In the genomic region with DNA sequence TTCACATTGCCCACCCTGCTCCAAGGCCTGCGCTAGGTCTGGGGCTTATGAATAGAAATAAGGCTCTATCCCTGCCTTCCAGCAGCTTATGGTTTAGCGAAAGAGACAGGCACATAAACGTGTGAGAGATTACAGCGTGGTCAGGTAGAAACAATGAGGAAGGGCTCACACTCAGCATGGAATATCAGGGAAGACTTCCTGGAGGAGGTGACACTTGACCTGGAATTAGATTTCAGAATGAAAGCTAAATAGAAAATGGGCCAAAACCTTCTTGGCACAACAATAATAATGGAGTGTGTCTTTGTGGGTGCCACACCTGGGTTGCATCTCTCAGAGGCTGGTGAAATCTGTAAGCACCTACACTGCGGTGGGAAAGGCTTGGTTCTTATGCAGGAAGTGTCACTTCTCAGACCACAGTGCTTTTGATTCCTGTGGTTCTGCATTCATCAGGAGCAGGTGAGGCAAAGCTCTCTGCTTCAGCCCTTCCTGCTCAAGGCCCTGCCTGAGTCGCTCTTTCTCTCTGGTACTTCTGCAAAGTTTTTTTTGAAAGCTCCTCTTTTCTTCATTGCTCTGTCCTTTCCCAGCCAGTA, we compare ENCODE assay signal across 21 cellular contexts.
"Had no signal": no experiment of that assay in that cellular context is flagged by ENCODE, and none has a peak within 500 bp of the region (broad histone marks: within the 10 kb centered on the region; RNA-seq: fewer than 3 reads in every experiment).

No MANE protein-coding gene starts in this region.

- H3K27me3 ChIP-seq: foreskin keratinocyte had no signal

- ATAC-seq: effector memory CD8-positive, alpha-beta T cell; esophagus mucosa; foreskin keratinocyte; gastroesophageal sphincter; heart right ventricle; left cardiac atrium; left lung; left ventricle myocardium superior; lower lobe of right lung; mucosa of descending colon had no signal

- H3K4me3 ChIP-seq: coronary artery, dorsolateral prefrontal cortex, gastroesophageal sphincter, heart right ventricle, left lung, lower lobe of right lung, mucosa of descending colon had no signal

- H3K9me3 Mint-ChIP-seq: effector memory CD8-positive, alpha-beta T cell; endodermal cell; mesothelial cell of epicardium; naive B cell had no signal

- H3K27ac ChIP-seq: coronary artery, dorsolateral prefrontal cortex, epithelial cell of prostate, foreskin keratinocyte, gastroesophageal sphincter, heart right ventricle, left lung, lower lobe of right lung had no signal

- H3K4me1 ChIP-seq: foreskin keratinocyte, left lung had no signal

- H3K36me3 ChIP-seq: gastroesophageal sphincter, heart right ventricle, left lung, lower lobe of right lung had no signal

- H3K4me3 Mint-ChIP-seq: effector memory CD8-positive, alpha-beta T cell; endodermal cell; mesothelial cell of epicardium; naive B cell had no signal

- H3K36me3 Mint-ChIP-seq: mesothelial cell of epicardium, naive B cell had no signal

- H3K27ac Mint-ChIP-seq: effector memory CD8-positive, alpha-beta T cell; endodermal cell; mesothelial cell of epicardium; naive B cell had no signal

- DNase-seq: dermis blood vessel endothelial cell; dorsolateral prefrontal cortex; effector CD8-positive, alpha-beta T cell; effector memory CD8-positive, alpha-beta T cell; erythroblast; foreskin keratinocyte; heart right ventricle; hippocampal formation; left cardiac atrium; left lung; left ventricle myocardium superior; lower lobe of right lung; mesenchymal stem cell; mucosa of descending colon; naive B cell had no signal

- H3K9me3 ChIP-seq: left lung, lower lobe of right lung, mucosa of descending colon had no signal

- H3K4me1 Mint-ChIP-seq: endodermal cell, naive B cell had no signal
